ENCODE assay signal across 26 cellular contexts in the genomic region with DNA sequence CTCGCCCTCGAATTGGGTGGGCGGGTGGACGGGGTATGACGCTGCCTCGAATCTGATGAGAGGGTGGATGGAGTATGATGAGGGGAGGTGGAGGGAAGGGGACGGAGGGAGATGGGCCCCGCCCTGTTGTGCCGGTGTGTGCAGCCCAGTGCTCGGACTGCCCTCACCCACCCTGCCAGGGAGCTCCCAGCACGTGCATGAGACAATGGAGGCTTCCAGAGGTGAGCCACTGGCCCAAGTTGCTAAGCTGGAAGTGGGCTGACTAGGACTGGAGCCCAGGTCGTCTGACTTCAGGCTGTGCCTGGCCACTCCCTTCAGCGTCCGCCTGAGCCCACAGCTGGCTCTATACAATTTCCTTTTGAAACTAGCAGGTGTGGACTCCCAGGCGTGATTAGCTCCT.
"Had no signal": no experiment of that assay in that cellular context is flagged by ENCODE, and none has a peak within 500 bp of the region (broad histone marks: within the 10 kb centered on the region; RNA-seq: fewer than 3 reads in every experiment).

No MANE protein-coding gene starts in this region.

- H3K4me2 ChIP-seq: smooth muscle cell had no signal

- H3K9me3 Mint-ChIP-seq: activated T-cell treated with anti-CD3 and anti-CD28 coated beads, Interleukin-2, amount 50 U/mL, for 24 hours; activated T-helper 17 cell treated with anti-CD3 and anti-CD28 coated beads, Interleukin-2, amount 50 U/mL, for 72 hours; effector memory CD8-positive, alpha-beta T cell; memory B cell; nephron progenitor cell; WTC11 had no signal

- H3K4me3 ChIP-seq: dorsolateral prefrontal cortex, sigmoid colon, smooth muscle cell, testis had no signal

- ATAC-seq: activated T-helper 17 cell treated with anti-CD3 and anti-CD28 coated beads, Interleukin-2, amount 50 U/mL, for 72 hours; effector memory CD8-positive, alpha-beta T cell; esophagus mucosa; WTC11 had no signal

- H3K27ac Mint-ChIP-seq: activated naive CD8-positive, alpha-beta T cell; memory B cell; nephron progenitor cell; type B pancreatic cell; WTC11 had no signal

- H3K27me3 ChIP-seq: dorsolateral prefrontal cortex, sigmoid colon, testis had no signal

- H3K9me3 ChIP-seq: sigmoid colon, testis had no signal

- H3K27me3 Mint-ChIP-seq: activated naive CD8-positive, alpha-beta T cell; activated T-cell treated with anti-CD3 and anti-CD28 coated beads, Interleukin-2, amount 50 U/mL, for 24 hours; activated T-helper 17 cell treated with anti-CD3 and anti-CD28 coated beads, Interleukin-2, amount 50 U/mL, for 72 hours; memory B cell had no signal

- H3K36me3 ChIP-seq: sigmoid colon had no signal

- H3K27ac ChIP-seq: testis had no signal

- H3K4me3 Mint-ChIP-seq: activated naive CD8-positive, alpha-beta T cell; activated T-cell treated with anti-CD3 and anti-CD28 coated beads, Interleukin-2, amount 50 U/mL, for 24 hours; activated T-helper 17 cell treated with anti-CD3 and anti-CD28 coated beads, Interleukin-2, amount 50 U/mL, for 72 hours; effector memory CD8-positive, alpha-beta T cell; memory B cell; nephron progenitor cell; type B pancreatic cell; WTC11 had no signal

- H3K36me3 Mint-ChIP-seq: activated naive CD8-positive, alpha-beta T cell; type B pancreatic cell; WTC11 had no signal

- DNase-seq: activated CD4-positive, alpha-beta T cell treated with anti-CD3 and anti-CD28 coated beads, Interleukin-2, amount 50 U/mL, for 4 hours; activated CD8-positive, alpha-beta memory T cell treated with anti-CD3 and anti-CD28 coated beads for 24 hours; activated CD8-positive, alpha-beta memory T cell treated with anti-CD3 and anti-CD28 coated beads, Interleukin-2, amount 50 U/mL, for 4 hours; activated naive CD4-positive, alpha-beta T cell; activated T-cell treated with anti-CD3 and anti-CD28 coated beads, Interleukin-2, amount 50 U/mL, for 24 hours; central memory CD4-positive, alpha-beta T cell; dorsolateral prefrontal cortex; effector memory CD8-positive, alpha-beta T cell; foreskin melanocyte; hippocampal formation; kidney glomerular epithelial cell; nephron progenitor cell; occipital lobe; sigmoid colon; stimulated activated CD4-positive, alpha-beta T cell treated with anti-CD3 and anti-CD28 coated beads, Interleukin-2, amount 100 ng/mL, for 48 hours; stimulated activated CD8-positive, alpha-beta memory T cell treated with anti-CD3 and anti-CD28 coated beads, Interleukin-4, amount 100 ng/mL, for 48 hours; stimulated activated naive CD4-positive, alpha-beta T cell; T-helper 9 cell had no signal
